Comparison of ENCODE assay signal across 11 cellular contexts in genomic region chr15:67050062-67050461, GRCh38. TPM values are rescaled to one million over a fixed set of nuclear protein-coding genes. Genes with fewer than 3 reads are reported as not detected.
DNase-seq lines count a peak whose midpoint lies in the region; ATAC-seq and TF ChIP-seq lines count a peak whose summit lies in the region.
"Had no signal": no experiment of that assay in that cellular context is flagged by ENCODE, and none has a peak within 500 bp of the region (broad histone marks: within the 10 kb centered on the region; RNA-seq: fewer than 3 reads in every experiment).

No MANE protein-coding gene starts in this region.

- no peak overlapping the region for H3K4me3 ChIP-seq in NB4 (ENCODE audit: low read depth, low read length)
- H3K4me3 ChIP-seq in lower lobe of right lung = no peak overlapping the region

- H3K27me3 Mint-ChIP-seq in type B pancreatic cell = no peaks in the 10 kb centered on the region

- TF ChIP-seq CTCF in NB4 (IDR thresholded peaks at IDR 0.05; ENCODE audit: low read depth, low read length) = no peak
- TF ChIP-seq CTCF in lower lobe of right lung (IDR thresholded peaks at IDR 0.05) = no peak
- TF ChIP-seq CTCF in type B pancreatic cell (conservative IDR thresholded peaks at IDR 0.05) = no peak

- no peaks in the 10 kb centered on the region for H3K36me3 ChIP-seq in lower lobe of right lung

- intact Hi-C loops in lower lobe of right lung (cut with DNase I) = no loop called here

- no peaks in the 10 kb centered on the region for H3K36me3 Mint-ChIP-seq in type B pancreatic cell

- DNase-seq in NB4 (ENCODE audit: low read depth) = peak; percentile 29
- peak; percentile 51 for DNase-seq in dedifferentiated amniotic fluid mesenchymal stem cell (ENCODE audit: extremely low spot score)
- no peak for DNase-seq in lower lobe of right lung
- DNase-seq in type B pancreatic cell (ENCODE audit: extremely low spot score, unreplicated experiment) = no peak
- no peak for DNase-seq in NCI-H1436 (lab: John Stamatoyannopoulos, UW)
- DNase-seq in epidermal melanocyte (ENCODE audit: insufficient read length, low spot score) = no peak
- DNase-seq: activated CD4-positive, alpha-beta T cell treated with anti-CD3 and anti-CD28 coated beads for 4 hours; anterior cingulate cortex; NK-92 treated with Interleukin-12 subunit alpha and Interleukin-12 subunit beta, amount 100 ng/mL, for 24 hours had no signal

- peak overlapping the region; percentile 96 for H3K27ac Mint-ChIP-seq in type B pancreatic cell

- TF ChIP-seq POLR2A in NB4 (IDR thresholded peaks at IDR 0.05; ENCODE audit: extremely low read depth, insufficient read length) = no peak

- no peaks in the 10 kb centered on the region for H3K9me3 ChIP-seq in lower lobe of right lung

- H3K27me3 ChIP-seq in lower lobe of right lung (ENCODE audit: low read depth) = no peaks in the 10 kb centered on the region

- H3K27ac ChIP-seq in lower lobe of right lung = peak overlapping the region; percentile 83

- no peak overlapping the region for H3K4me3 Mint-ChIP-seq in type B pancreatic cell

- ATAC-seq in lower lobe of right lung (peak; percentile 46 to 63), HG03045 (IDR thresholded peaks at IDR 0.05; ENCODE audit: unreplicated experiment) (no peak), HG03095 (IDR thresholded peaks at IDR 0.05; ENCODE audit: unreplicated experiment) (no peak)

- H3K4me1 ChIP-seq in lower lobe of right lung = peaks cover 42% of the 10 kb centered on the region

- peaks cover 3% of the 10 kb centered on the region for H3K9me3 Mint-ChIP-seq in type B pancreatic cell

- peaks cover 38% of the 10 kb centered on the region for H3K4me1 Mint-ChIP-seq in type B pancreatic cell (ENCODE audit: unreplicated experiment)

RNA-seq across cellular contexts. Expression of gene SMAD3, which starts 15.3 kb away (rescaled TPM):
- total RNA-seq in lower lobe of right lung (25.7 TPM), type B pancreatic cell (ENCODE audit: low replicate concordance) (52.0 and 59.0 TPM in 2 replicates)

Comparison
In these comparisons a context has a peak if more than half of its experiments do, and no peak if none do; other contexts are left out.
1. DNase-seq: peak in NB4 (single experiment) and dedifferentiated amniotic fluid mesenchymal stem cell (single experiment); none in lower lobe of right lung (single experiment), type B pancreatic cell (single experiment), NCI-H1436 (single experiment) and epidermal melanocyte (single experiment).
2. ATAC-seq: peak in lower lobe of right lung (2 of 2); none in HG03045 (single experiment) and HG03095 (single experiment).